In the genomic region with DNA sequence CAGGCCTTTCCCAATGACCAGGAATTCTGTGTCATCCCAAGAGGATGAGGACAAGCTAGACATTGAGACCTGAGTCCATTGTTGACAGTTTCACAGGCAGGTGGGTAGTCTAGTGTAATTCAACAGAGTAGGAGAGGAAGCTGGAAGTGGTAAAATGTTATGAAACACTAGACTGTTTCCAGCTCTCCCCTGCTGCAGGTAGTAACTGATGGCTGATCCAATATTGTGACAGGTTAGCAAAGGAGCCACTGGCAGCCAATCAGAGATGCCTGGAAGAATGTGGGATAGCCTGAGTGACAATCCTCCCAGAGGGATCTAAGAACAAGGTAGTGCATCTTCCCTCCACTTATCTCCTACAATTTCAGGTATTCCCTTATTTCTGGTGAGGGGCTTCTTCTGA, we compare ENCODE assay signal across 35 cellular contexts. TPM values are rescaled to one million over a fixed set of nuclear protein-coding genes. Genes with fewer than 3 reads are reported as not detected.
"Had no signal": no experiment of that assay in that cellular context is flagged by ENCODE, and none has a peak within 500 bp of the region (broad histone marks: within the 10 kb centered on the region; RNA-seq: fewer than 3 reads in every experiment).

No MANE protein-coding gene starts in this region.

- H3K27ac ChIP-seq: adrenal gland, body of pancreas, cardiac muscle cell, colonic mucosa, epithelial cell of prostate, foreskin keratinocyte, gastrocnemius medialis, heart left ventricle, VCaP had no signal

- FAIRE-seq: endometrium, endothelial cell of umbilical vein had no signal

- H3K4me3 ChIP-seq: adrenal gland, body of pancreas, cardiac muscle cell, colonic mucosa, gastrocnemius medialis, heart left ventricle had no signal

- H3K4me3 Mint-ChIP-seq: activated CD4-positive, alpha-beta memory T cell treated with anti-CD3 and anti-CD28 coated beads, Interleukin-2, amount 10 ng/mL, durations not matched to agents 7 days and 5 days; activated CD4-positive, alpha-beta T cell treated with anti-CD3 and anti-CD28 coated beads, Interleukin-2, amount 10 ng/mL, durations not matched to agents 7 days and 5 days; activated naive CD8-positive, alpha-beta T cell treated with anti-CD3 and anti-CD28 coated beads for 36 hours; activated naive CD8-positive, alpha-beta T cell treated with anti-CD3 and anti-CD28 coated beads, Interleukin-2, amount 50 U/mL, for 24 hours; activated T-cell treated with anti-CD3 and anti-CD28 coated beads, Interleukin-2, amount 50 U/mL, for 24 hours; activated T-cell treated with anti-CD3 and anti-CD28 coated beads, Interleukin-2, amount 50 U/mL, for 72 hours; WTC11 had no signal

- H3K36me3 ChIP-seq: adrenal gland, cardiac muscle cell, colonic mucosa, gastrocnemius medialis, heart left ventricle had no signal

- H3K27me3 Mint-ChIP-seq: activated naive CD8-positive, alpha-beta T cell treated with anti-CD3 and anti-CD28 coated beads, Interleukin-2, amount 50 U/mL, for 24 hours had no signal

- H3K9me3 Mint-ChIP-seq: activated CD4-positive, alpha-beta memory T cell treated with anti-CD3 and anti-CD28 coated beads, Interleukin-2, amount 10 ng/mL, durations not matched to agents 7 days and 5 days; activated CD4-positive, alpha-beta T cell treated with anti-CD3 and anti-CD28 coated beads, Interleukin-2, amount 10 ng/mL, durations not matched to agents 7 days and 5 days; activated naive CD8-positive, alpha-beta T cell treated with anti-CD3 and anti-CD28 coated beads, Interleukin-2, amount 50 U/mL, for 24 hours; activated T-cell treated with anti-CD3 and anti-CD28 coated beads, Interleukin-2, amount 50 U/mL, for 24 hours; WTC11 had no signal

- H3K9me3 ChIP-seq: adrenal gland, body of pancreas, colonic mucosa, gastrocnemius medialis, heart left ventricle had no signal

- DNase-seq: activated CD4-positive, alpha-beta memory T cell treated with anti-CD3 and anti-CD28 coated beads, Interleukin-2, amount 10 ng/mL, durations not matched to agents 7 days and 5 days; activated CD4-positive, alpha-beta T cell treated with anti-CD3 and anti-CD28 coated beads for 1 hour; activated CD4-positive, alpha-beta T cell treated with anti-CD3 and anti-CD28 coated beads for 4 hours; activated CD4-positive, alpha-beta T cell treated with anti-CD3 and anti-CD28 coated beads, Interleukin-2, amount 10 ng/mL, durations not matched to agents 7 days and 5 days; activated CD4-positive, alpha-beta T cell treated with anti-CD3 and anti-CD28 coated beads, Interleukin-2, amount 50 U/mL, for 4 hours; activated CD8-positive, alpha-beta memory T cell treated with anti-CD3 and anti-CD28 coated beads, Interleukin-2, amount 50 U/mL, for 48 hours; activated gamma-delta T cell; activated naive CD4-positive, alpha-beta T cell; activated naive CD4-positive, alpha-beta T cell treated with anti-CD3 and anti-CD28 coated beads, Interleukin-2, amount 50 U/mL, for 16 hours; activated naive CD8-positive, alpha-beta T cell treated with anti-CD3 and anti-CD28 coated beads for 36 hours; activated naive CD8-positive, alpha-beta T cell treated with anti-CD3 and anti-CD28 coated beads, Interleukin-2, amount 50 U/mL, for 24 hours; activated T-cell treated with anti-CD3 and anti-CD28 coated beads for 4 hours; activated T-cell treated with anti-CD3 and anti-CD28 coated beads, Interleukin-2, amount 50 U/mL, for 24 hours; activated T-cell treated with anti-CD3 and anti-CD28 coated beads, Interleukin-2, amount 50 U/mL, for 72 hours; adrenal gland; amygdala; aorta; body of pancreas; central memory CD4-positive, alpha-beta T cell; cerebellar nuclear complex; colonic mucosa; effector CD8-positive, alpha-beta T cell; foreskin keratinocyte; gastrocnemius medialis; glutamatergic neuron; heart left ventricle; T-helper 2 cell had no signal

- H3K27me3 ChIP-seq: adrenal gland, body of pancreas, cardiac muscle cell, colonic mucosa, foreskin keratinocyte, gastrocnemius medialis, heart left ventricle had no signal

- H3K4me1 Mint-ChIP-seq: activated CD4-positive, alpha-beta memory T cell treated with anti-CD3 and anti-CD28 coated beads, Interleukin-2, amount 10 ng/mL, durations not matched to agents 7 days and 5 days; activated CD4-positive, alpha-beta T cell treated with anti-CD3 and anti-CD28 coated beads, Interleukin-2, amount 10 ng/mL, durations not matched to agents 7 days and 5 days had no signal

- H3K27ac Mint-ChIP-seq: activated CD4-positive, alpha-beta memory T cell treated with anti-CD3 and anti-CD28 coated beads, Interleukin-2, amount 10 ng/mL, durations not matched to agents 7 days and 5 days; activated CD4-positive, alpha-beta T cell treated with anti-CD3 and anti-CD28 coated beads, Interleukin-2, amount 10 ng/mL, durations not matched to agents 7 days and 5 days; activated naive CD8-positive, alpha-beta T cell treated with anti-CD3 and anti-CD28 coated beads for 36 hours; activated naive CD8-positive, alpha-beta T cell treated with anti-CD3 and anti-CD28 coated beads, Interleukin-2, amount 50 U/mL, for 24 hours; activated T-cell treated with anti-CD3 and anti-CD28 coated beads, Interleukin-2, amount 50 U/mL, for 24 hours; activated T-cell treated with anti-CD3 and anti-CD28 coated beads, Interleukin-2, amount 50 U/mL, for 72 hours; WTC11 had no signal

- H3K36me3 Mint-ChIP-seq: activated naive CD8-positive, alpha-beta T cell treated with anti-CD3 and anti-CD28 coated beads for 36 hours; WTC11 had no signal

RNA-seq across cellular contexts. Expression of a gene that starts 10.6 kb away (rescaled TPM):
- total RNA-seq: activated CD4-positive, alpha-beta memory T cell treated with anti-CD3 and anti-CD28 coated beads, Interleukin-2, amount 10 ng/mL, durations not matched to agents 7 days and 5 days; activated CD4-positive, alpha-beta T cell treated with anti-CD3 and anti-CD28 coated beads, Interleukin-2, amount 10 ng/mL, durations not matched to agents 7 days and 5 days; activated naive CD8-positive, alpha-beta T cell treated with anti-CD3 and anti-CD28 coated beads for 36 hours; activated T-cell treated with anti-CD3 and anti-CD28 coated beads, Interleukin-2, amount 50 U/mL, for 72 hours; adrenal gland; aorta; body of pancreas; cardiac muscle cell; colonic mucosa; dermis microvascular lymphatic vessel endothelial cell; endothelial cell of umbilical vein; foreskin keratinocyte; gastrocnemius medialis; heart left ventricle; T-helper 1 cell treated with Interleukin-12 subunit alpha and Interleukin-12 subunit beta and Interleukin-4 antibody, amounts not matched to agents 30 ng/mL and 1 ng/mL, for 36 hours; WTC11 had no signal
- polyA plus RNA-seq: aorta, cardiac muscle cell, endothelial cell of umbilical vein, foreskin keratinocyte had no signal
